8 cellular contexts compared by ENCODE assay signal in the genomic region with DNA sequence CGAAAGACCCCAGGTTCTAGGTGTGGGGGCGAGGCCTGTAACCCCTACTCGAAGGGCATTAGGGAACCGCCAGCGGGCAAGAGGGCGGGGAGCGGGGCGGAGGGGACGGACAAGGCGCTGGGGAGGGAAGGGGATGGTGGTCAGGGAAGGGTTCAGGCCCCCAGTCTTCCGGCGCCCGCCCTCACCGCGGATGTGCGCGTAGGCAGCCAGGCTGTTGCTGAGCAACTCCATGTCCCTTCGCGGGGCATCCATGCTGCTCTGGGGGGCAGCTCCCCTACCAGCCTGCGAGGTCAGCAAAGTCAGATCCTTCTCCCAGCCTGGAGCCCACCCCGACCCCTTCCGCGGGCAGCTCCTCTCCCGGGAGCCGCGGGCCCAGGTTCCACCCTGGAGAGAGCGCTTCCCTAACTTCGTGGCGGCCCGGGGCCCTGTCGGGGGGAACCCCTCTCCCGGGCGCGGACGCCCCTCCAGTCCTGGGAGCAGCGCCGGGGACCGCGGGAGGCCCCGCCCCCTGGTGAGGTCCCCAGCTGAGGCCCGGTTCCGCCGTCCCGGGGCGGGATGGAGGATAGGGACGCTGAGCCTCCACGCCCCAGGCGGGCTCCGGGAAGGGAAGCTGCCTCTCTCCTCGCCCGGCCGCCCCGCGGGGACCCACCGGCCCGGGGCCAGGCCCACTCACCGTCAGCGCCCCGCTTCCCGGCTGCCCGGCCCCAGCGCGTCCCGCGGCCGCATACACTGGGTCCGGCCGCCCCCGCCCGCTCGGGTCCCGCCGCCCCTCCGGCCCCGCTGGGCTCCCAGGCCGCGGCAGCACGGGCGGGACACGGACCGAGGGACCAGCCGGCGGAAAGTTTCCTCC. TPM values are rescaled to one million over a fixed set of nuclear protein-coding genes. Genes with fewer than 3 reads are reported as not detected.
DNase-seq lines count a peak whose midpoint lies in the region; ATAC-seq, FAIRE-seq and TF ChIP-seq lines count a peak whose summit lies in the region.

No MANE protein-coding gene starts in this region.

- H3K4me1 ChIP-seq in A549 (peaks cover 11% of the 10 kb centered on the region; the same call in 2 of the 3 replicates), SJSA1 (replicated peaks) (peaks cover 48% of the 10 kb centered on the region)

- TF ChIP-seq RAD21 in A549 (conservative IDR thresholded peaks at IDR 0.05 in 1 of 2, IDR thresholded peaks at IDR 0.05 in 1 of 2) = no peak

- WGBS in A549 (ENCODE audit: missing lambda C conversion rate) = 79% methylated on average over 18 of the region's 83 CpGs

- H3K9me3 ChIP-seq in A549 = no peaks in the 10 kb centered on the region
- peaks cover 4% of the 10 kb centered on the region for H3K9me3 ChIP-seq in SJSA1 (replicated peaks)

- peak overlapping the region; percentile 88 for H3K4me2 ChIP-seq in A549

- DNase-seq in A549 (ENCODE audit: low read depth in 1 of 2, low spot score in 1 of 2) = no peak
- peak; percentile 66 to 70 for DNase-seq in SJSA1 (ENCODE audit: low read depth in 1 of 2, low spot score in 2 of 2)
- peak; percentile 29 for DNase-seq in central memory CD4-positive, alpha-beta T cell
- peak in 1 of 2 donors; percentile 60 for DNase-seq in left colon
- DNase-seq in stimulated activated naive CD4-positive, alpha-beta T cell treated with Interleukin-2 at 50 U/mL for 16 hours (lab: John Stamatoyannopoulos, UW) = peak; percentile 34

- intact Hi-C loops in left colon (cut with DNase I, micrococcal nuclease) = no loop called here

- ATAC-seq in A549 = peak; percentile 61 to 64
- ATAC-seq in GM19372 (IDR thresholded peaks at IDR 0.05; ENCODE audit: low read depth, unreplicated experiment) = peak; percentile 38
- peak; percentile 10 for ATAC-seq in left colon
- no peak for ATAC-seq in HG03469 (IDR thresholded peaks at IDR 0.05; ENCODE audit: unreplicated experiment)
- no peak for ATAC-seq in HG03039 (IDR thresholded peaks at IDR 0.05; ENCODE audit: unreplicated experiment)

- TF ChIP-seq CTCF in A549 (IDR thresholded peaks at IDR 0.05) = no peak

- H3K27me3 ChIP-seq in SJSA1 (replicated peaks) = no peaks in the 10 kb centered on the region

- peak overlapping the region; percentile 79 for H3K4me3 ChIP-seq in A549
- H3K4me3 ChIP-seq in SJSA1 = peak overlapping the region; percentile 98

- CTCF ChIA-PET in A549 (lab: Yijun Ruan, JAX) = interaction anchor here (1.3 to 5.0 kb wide), 3 partner anchors 16 to 174 kb away, joined by 3 to 33 read pairs (median 5); a partner anchor contains a TSS

- POLR2A ChIA-PET in A549 (lab: Yijun Ruan, JAX) = no interaction called here

- no peak for FAIRE-seq in A549 (lab: Jason Lieb, UNC)

- TF ChIP-seq POLR2A in A549 (IDR thresholded peaks at IDR 0.05; ENCODE audit: low read length) = no peak

- H3K36me3 ChIP-seq in SJSA1 = peaks cover 28% of the 10 kb centered on the region

- H3K27ac ChIP-seq in A549 (peak overlapping the region; percentile 76 to 96), SJSA1 (peak overlapping the region; percentile 66)

- no peak for TF ChIP-seq EP300 in A549 (IDR thresholded peaks at IDR 0.05)

TF ChIP-seq in A549, 52 proteins besides CTCF, POLR2A, EP300 and RAD21:
- TF ChIP-seq ZC3H11A (IDR thresholded peaks at IDR 0.05) = no peak
- peak in 1 of 2 experiments; percentile 22; a peak in 1 of 5 replicates for TF ChIP-seq JUN (IDR thresholded peaks at IDR 0.05)

RNA-seq across cellular contexts. Expression of a gene that starts 0.4 kb away (rescaled TPM):
- polyA plus RNA-seq in A549 (2011; rRNA removed) (2.0 and 2.9 TPM in 2 replicates), A549 (2017; fragmentation: RNase III; extraction: RNeasy Plus Mini Kit Qiagen cat#74134 plus additional on column Dnase treatment) (7.5 to 10.8 TPM (median 8.5 TPM) in 3 replicates)
- polyA plus RNA-seq in A549 (2012; cell fraction: cytosol; rRNA removed) = 11.5 and 19.9 TPM in 2 replicates
- polyA plus RNA-seq in A549 (2012; cell fraction: nucleus; rRNA removed) = 8.9 and 13.1 TPM in 2 replicates
- polyA minus RNA-seq in A549 (2011; rRNA and poly(A)+ RNA removed) = 0.58 and 1.2 TPM in 2 replicates
- 103 and 159 TPM in 2 replicates for total RNA-seq in SJSA1 (2014; rRNA removed; shearing (Covaris generic))
- 1 to 10 TPM; 2.9 to 8.9 TPM for total RNA-seq in left colon

RNA-seq across cellular contexts. Expression of a gene that starts 16.8 kb away (rescaled TPM):
- polyA plus RNA-seq in A549 (2011; rRNA removed) (0.41 and 0.53 TPM in 2 replicates), A549 (2017; fragmentation: RNase III; extraction: RNeasy Plus Mini Kit Qiagen cat#74134 plus additional on column Dnase treatment) (1.1 to 1.6 TPM (median 1.4 TPM) in 3 replicates)
- polyA plus RNA-seq in A549 (2012; cell fraction: cytosol; rRNA removed) = 0.42 and 0.45 TPM in 2 replicates
- 3.7 and 4.1 TPM in 2 replicates for polyA plus RNA-seq in A549 (2012; cell fraction: nucleus; rRNA removed)
- polyA minus RNA-seq in A549 (2011; rRNA and poly(A)+ RNA removed) = 0.34 and 0.45 TPM in 2 replicates
- total RNA-seq in SJSA1 (2014; rRNA removed; shearing (Covaris generic)) = 0.78 and 1.5 TPM in 2 replicates
- total RNA-seq in left colon = 10 to 100 TPM; 14.6 to 30.6 TPM

Comparison
In these comparisons a context has a peak if more than half of its experiments do, and no peak if none do; other contexts are left out.
1. ATAC-seq: peak in A549 (2 of 2), GM19372 (single experiment) and left colon (single experiment); none in HG03469 (single experiment) and HG03039 (single experiment).
2. DNase-seq: peak in SJSA1 (2 of 2), central memory CD4-positive, alpha-beta T cell (single experiment) and stimulated activated naive CD4-positive, alpha-beta T cell treated with Interleukin-2 at 50 U/mL for 16 hours (single experiment); none in A549 (0 of 2).
3. RNA of a gene that starts 0.4 kb away (total RNA-seq): 103 to 159 TPM in SJSA1; 2.9 to 8.9 TPM in left colon; every median in the first group is over 10 times any median in the second.